ENCODE assay signal across 8 cellular contexts in the genomic region with DNA sequence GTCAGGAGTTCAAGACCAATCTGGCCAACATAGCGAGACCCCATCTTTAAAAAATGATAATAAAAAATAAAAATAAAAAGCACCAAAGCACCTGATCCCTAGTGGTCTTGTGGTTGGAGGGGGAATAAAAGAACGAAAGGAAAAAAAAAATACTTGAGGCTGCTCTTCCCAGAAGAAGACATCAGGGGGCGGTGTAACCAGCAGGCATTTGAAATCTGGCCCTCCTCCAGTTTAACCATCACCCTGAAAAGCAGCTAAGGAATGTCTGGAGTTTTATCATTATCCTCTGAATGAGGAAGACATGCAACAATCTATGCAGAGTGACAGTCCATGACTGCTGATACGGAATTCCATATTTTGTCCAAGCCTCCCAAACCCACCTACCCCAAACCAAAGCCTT. TPM values are rescaled to one million over a fixed set of nuclear protein-coding genes. Genes with fewer than 3 reads are reported as not detected.
A peak's percentile ranks its signal among the peaks of the same experiment; 100 is the strongest.
DNase-seq lines count a peak whose midpoint lies in the region; ATAC-seq and TF ChIP-seq lines count a peak whose summit lies in the region.

No MANE protein-coding gene starts in this region.

- no peak for TF ChIP-seq POLR2A in thyroid gland (IDR thresholded peaks at IDR 0.05)

- H3K9me3 Mint-ChIP-seq in neural crest cell, result no peaks in the 10 kb centered on the region
- H3K9me3 Mint-ChIP-seq in effector memory CD8-positive, alpha-beta T cell, result no peaks in the 10 kb centered on the region

- peak; percentile 42 to 64 for DNase-seq in NCI-H524 (lab: John Stamatoyannopoulos, UW)
- no peak for DNase-seq in NCI-H524 treated with DMSO at 0.1 percent for 48 hours (lab: John Stamatoyannopoulos, UW)
- DNase-seq in choroid plexus epithelial cell (ENCODE audit: low read depth), result peak; percentile 79
- no peak for DNase-seq in neural crest cell (ENCODE audit: low read depth, low spot score)
- no peak for DNase-seq in thyroid gland
- no peak for DNase-seq in effector memory CD8-positive, alpha-beta T cell

- peak; percentile 70 for TF ChIP-seq CTCF in LNCAP (IDR thresholded peaks at IDR 0.05)
- peak; percentile 82 for TF ChIP-seq CTCF in choroid plexus epithelial cell (conservative IDR thresholded peaks at IDR 0.05; ENCODE audit: low read depth, low read length)
- TF ChIP-seq CTCF in neural crest cell (conservative IDR thresholded peaks at IDR 0.05), result peak; percentile 60
- TF ChIP-seq CTCF in thyroid gland (IDR thresholded peaks at IDR 0.05), result peak in 2 of 6 experiments; percentile 14 to 42

- H3K4me1 ChIP-seq in thyroid gland, result peaks cover 8 to 31% of the 10 kb centered on the region in 2 donors

- no peaks in the 10 kb centered on the region for H3K27me3 Mint-ChIP-seq in neural crest cell (ENCODE audit: low read depth)
- H3K27me3 Mint-ChIP-seq in effector memory CD8-positive, alpha-beta T cell, result peaks cover 0 to 19% of the 10 kb centered on the region in 2 donors

- 45 to 54% methylated on average over 4 of the region's 4 CpGs for WGBS in thyroid gland, 2 donors

- H3K4me3 Mint-ChIP-seq in neural crest cell, result peak overlapping the region; percentile 62
- H3K4me3 Mint-ChIP-seq in effector memory CD8-positive, alpha-beta T cell, result no peak overlapping the region

- intact Hi-C loops in thyroid gland (cut with DNase I), result no loop called here

- ATAC-seq in HG03378 (IDR thresholded peaks at IDR 0.05; ENCODE audit: unreplicated experiment), result no peak
- no peak for ATAC-seq in effector memory CD8-positive, alpha-beta T cell (replicated peaks)

- H3K36me3 ChIP-seq in thyroid gland, result no peaks in the 10 kb centered on the region

- H3K27me3 ChIP-seq in thyroid gland, result no peaks in the 10 kb centered on the region

- H3K4me3 ChIP-seq in choroid plexus epithelial cell (ENCODE audit: low read depth, low read length) (no peak overlapping the region), thyroid gland (replicated peaks in 1 of 3) (no peak overlapping the region)

- no peaks in the 10 kb centered on the region for H3K9me3 ChIP-seq in thyroid gland

- H3K4me1 Mint-ChIP-seq in neural crest cell, result peaks cover 6% of the 10 kb centered on the region
- H3K4me1 Mint-ChIP-seq in effector memory CD8-positive, alpha-beta T cell (ENCODE audit: low read depth in 2 of 2), result no peaks in the 10 kb centered on the region

- H3K27ac Mint-ChIP-seq in neural crest cell (ENCODE audit: unreplicated experiment), result no peak overlapping the region
- H3K27ac Mint-ChIP-seq in effector memory CD8-positive, alpha-beta T cell, result no peak overlapping the region

- no peaks in the 10 kb centered on the region for H3K36me3 Mint-ChIP-seq in neural crest cell (ENCODE audit: low read depth)
- H3K36me3 Mint-ChIP-seq in effector memory CD8-positive, alpha-beta T cell (ENCODE audit: insufficient read depth), result no peaks in the 10 kb centered on the region

- H3K27ac ChIP-seq in thyroid gland, result no peak overlapping the region

RNA-seq across cellular contexts. Expression of gene KCTD17, which starts 5.6 kb away (rescaled TPM):
- total RNA-seq in neural crest cell (85.7 and 95.8 TPM in 2 replicates), thyroid gland (10 to 100 TPM in 2 of 4 donors, 1 to 10 TPM in 2; 6.1 to 18.9 (median 12.6) TPM)

RNA-seq across cellular contexts. Expression of gene MPST, which starts 26.4 kb away (rescaled TPM):
- total RNA-seq in neural crest cell (100.0 and 103 TPM in 2 replicates), thyroid gland (100 to 1,000 TPM in 1 of 4 donors, 10 to 100 TPM in 3; 67.7 to 102 (median 93.6) TPM)

RNA-seq across cellular contexts. Expression of gene TST, which starts 26.7 kb away (rescaled TPM):
- total RNA-seq in neural crest cell (31.0 and 31.3 TPM in 2 replicates), thyroid gland (10 to 100 TPM; 35.7 to 51.2 (median 37.8) TPM)

Comparison
In these comparisons a context has a peak if more than half of its experiments do, and no peak if none do; other contexts are left out.
1. DNase-seq: peak in NCI-H524 (2 of 2) and choroid plexus epithelial cell (single experiment); none in NCI-H524 treated with DMSO at 0.1 percent for 48 hours (single experiment), neural crest cell (single experiment), thyroid gland (0 of 2) and effector memory CD8-positive, alpha-beta T cell (0 of 3).